15 cellular contexts compared by ENCODE assay signal in the genomic region with DNA sequence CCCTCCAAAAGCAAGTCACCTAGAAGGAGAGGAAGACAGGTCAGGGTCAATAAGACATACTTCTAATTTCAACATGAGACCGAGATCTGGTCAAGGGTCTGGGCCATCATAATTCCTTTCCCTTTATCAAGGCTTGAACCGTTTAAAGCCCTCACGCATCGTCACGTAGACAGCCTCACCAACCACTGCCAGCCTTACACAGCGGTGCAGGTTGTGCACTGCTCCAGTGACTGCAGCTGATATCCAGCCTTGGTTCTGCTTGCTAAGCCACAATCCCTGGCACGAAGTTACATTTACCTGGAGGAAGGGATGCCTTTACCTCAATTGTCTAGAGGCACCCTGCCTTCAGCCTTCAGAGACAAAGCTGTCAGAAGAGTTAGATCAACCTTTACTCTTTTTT.
A peak's percentile ranks its signal among the peaks of the same experiment; 100 is the strongest.
DNase-seq lines count a peak whose midpoint lies in the region; ATAC-seq, FAIRE-seq and TF ChIP-seq lines count a peak whose summit lies in the region.
"Had no signal": no experiment of that assay in that cellular context is flagged by ENCODE, and none has a peak within 500 bp of the region (broad histone marks: within the 10 kb centered on the region; RNA-seq: fewer than 3 reads in every experiment).

No MANE protein-coding gene starts in this region.

- H3K36me3 ChIP-seq in bronchial epithelial cell (ENCODE audit: control insufficient read depth, insufficient read depth, low read length) (no peaks in the 10 kb centered on the region), esophagus squamous epithelium (no peaks in the 10 kb centered on the region), stomach (peaks cover 0 to 11% (median 0%) of the 10 kb centered on the region in 4 donors), aorta (ENCODE audit: control insufficient read depth in 1 of 2, insufficient read depth in 2 of 2, low read length in 1 of 2) (peaks cover 8 to 13% of the 10 kb centered on the region in 2 donors), trophoblast cell (ENCODE audit: control insufficient read depth in 1 of 2, insufficient read depth in 2 of 2, low read length in 2 of 2) (no peaks in the 10 kb centered on the region)

- intact Hi-C loops in esophagus squamous epithelium (cut with DNase I) (no loop called here), stomach (cut with DNase I; ENCODE audit: low total_unique reads) (no loop called here), aorta (cut with DNase I) (loop anchor here in 1 of 2 donors (5.0 kb wide), 2 partner anchors 51 to 81 kb away; no protein-coding TSS in a partner anchor)

- H4K8ac ChIP-seq in trophoblast cell (ENCODE audit: low read depth, low read length): no peak overlapping the region

- H4K91ac ChIP-seq in trophoblast cell (ENCODE audit: low read depth, low read length): no peak overlapping the region

- H3K27ac ChIP-seq in esophagus squamous epithelium (peak overlapping the region in 3 of 4 donors; percentile 53 to 73 (median 70)), stomach (peak overlapping the region in 4 of 5 donors; percentile 14 to 75 (median 60)), aorta (ENCODE audit: low read depth in 1 of 2, low read length in 2 of 2) (peak overlapping the region; percentile 11 to 84), trophoblast cell (ENCODE audit: low read depth, low read length) (no peak overlapping the region)

- no peak overlapping the region for H2AFZ ChIP-seq in trophoblast cell (ENCODE audit: insufficient read depth, low read length, poor library complexity)

- peaks cover 0 to 37% (median 11%) of the 10 kb centered on the region in 3 donors for H3K4me1 ChIP-seq in esophagus squamous epithelium
- H3K4me1 ChIP-seq in stomach: peaks cover 0 to 34% (median 9%) of the 10 kb centered on the region in 4 donors
- H3K4me1 ChIP-seq in aorta (ENCODE audit: control insufficient read depth in 1 of 2, insufficient read depth in 2 of 2, low read length in 2 of 2): peaks cover 3 to 4% of the 10 kb centered on the region in 2 donors
- no peaks in the 10 kb centered on the region for H3K4me1 ChIP-seq in trophoblast cell (ENCODE audit: control insufficient read depth in 1 of 2, insufficient read depth in 2 of 2, low read length in 2 of 2)

- no peak overlapping the region for H3K18ac ChIP-seq in trophoblast cell (ENCODE audit: low read length)

- H2AK5ac ChIP-seq in trophoblast cell (ENCODE audit: low read length): no peak overlapping the region

- no peak overlapping the region for H3K4ac ChIP-seq in trophoblast cell (ENCODE audit: low read depth, low read length)

- no peak overlapping the region for H2BK12ac ChIP-seq in trophoblast cell (ENCODE audit: low read length)

- no peak overlapping the region for H2BK120ac ChIP-seq in trophoblast cell (ENCODE audit: insufficient read depth, low read length, poor library complexity)

- TF ChIP-seq CTCF in bronchial epithelial cell (IDR thresholded peaks at IDR 0.05; ENCODE audit: insufficient read depth, low read length, severe bottlenecking) (no peak), esophagus squamous epithelium (IDR thresholded peaks at IDR 0.05) (no peak), stomach (IDR thresholded peaks at IDR 0.05) (no peak)

- WGBS in esophagus squamous epithelium, 2 donors: 57 to 81% methylated on average over 7 of the region's 7 CpGs
- WGBS in stomach, 5 donors: 82 to 93% (median 90%) methylated on average over 7 of the region's 7 CpGs
- 77 to 78% methylated on average over 7 of the region's 7 CpGs for WGBS in aorta, 2 donors
- WGBS in trophoblast cell (ENCODE audit: extremely low coverage, insufficient coverage, insufficient read length): no CpG with 5 or more reads among the region's 7 CpGs

- no peaks in the 10 kb centered on the region for H3K79me1 ChIP-seq in trophoblast cell (ENCODE audit: low read length)

- no peaks in the 10 kb centered on the region for H3K27me3 ChIP-seq in bronchial epithelial cell (ENCODE audit: control insufficient read depth, insufficient read depth, low read length)
- H3K27me3 ChIP-seq in esophagus squamous epithelium: no peaks in the 10 kb centered on the region
- H3K27me3 ChIP-seq in stomach: no peaks in the 10 kb centered on the region
- no peaks in the 10 kb centered on the region for H3K27me3 ChIP-seq in aorta (ENCODE audit: control insufficient read depth in 1 of 2, insufficient read depth in 2 of 2, low read length in 1 of 2)
- H3K27me3 ChIP-seq in trophoblast cell (ENCODE audit: insufficient read depth, low read length): no peaks in the 10 kb centered on the region

- no peak overlapping the region for H3K4me2 ChIP-seq in trophoblast cell (ENCODE audit: low read length)

- TF ChIP-seq EP300 in stomach (IDR thresholded peaks at IDR 0.05): no peak

- H3K4me3 ChIP-seq in bronchial epithelial cell (ENCODE audit: low read depth, low read length): no peak overlapping the region
- no peak overlapping the region for H3K4me3 ChIP-seq in esophagus squamous epithelium
- H3K4me3 ChIP-seq in stomach: no peak overlapping the region
- H3K4me3 ChIP-seq in aorta (ENCODE audit: low read length in 2 of 2): no peak overlapping the region
- H3K4me3 ChIP-seq in trophoblast cell (ENCODE audit: low read depth, low read length): no peak overlapping the region

- H3K9me3 ChIP-seq in esophagus squamous epithelium (no peaks in the 10 kb centered on the region), stomach (no peaks in the 10 kb centered on the region), aorta (ENCODE audit: control insufficient read depth, low read length) (no peaks in the 10 kb centered on the region), trophoblast cell (ENCODE audit: insufficient read depth, low read depth, low read length) (peaks cover 1% of the 10 kb centered on the region)

- H3K23ac ChIP-seq in trophoblast cell (ENCODE audit: low read length): no peak overlapping the region

- no peak for TF ChIP-seq POLR2A in esophagus squamous epithelium (IDR thresholded peaks at IDR 0.05)
- TF ChIP-seq POLR2A in stomach (IDR thresholded peaks at IDR 0.05): no peak

- no peaks in the 10 kb centered on the region for H3K79me2 ChIP-seq in trophoblast cell (ENCODE audit: control insufficient read depth, insufficient read depth, low read length, poor library complexity)

- H3K9ac ChIP-seq in trophoblast cell (ENCODE audit: low read length): no peak overlapping the region

- no peak overlapping the region for H3K14ac ChIP-seq in trophoblast cell (ENCODE audit: low read length)

- no peak overlapping the region for H2BK5ac ChIP-seq in trophoblast cell (ENCODE audit: low read depth, low read length, poor library complexity)

- FAIRE-seq in bronchial epithelial cell (lab: Jason Lieb, UNC): peak; percentile 43
- FAIRE-seq: A204.1, GM18507, H54 had no signal

- ATAC-seq in aorta (ENCODE audit: low FRiP score) (no peak), HG03159 (IDR thresholded peaks at IDR 0.05; ENCODE audit: unreplicated experiment) (no peak)
- ATAC-seq: HCT116 had no signal

- DNase-seq in bronchial epithelial cell (ENCODE audit: low read depth) (no peak), esophagus squamous epithelium (lab: John Stamatoyannopoulos, UW) (no peak), stomach (no peak), aorta (peak in 1 of 2 donors; percentile 4), NCI-H2081 treated with DMSO at 0.1 percent for 48 hours (lab: John Stamatoyannopoulos, UW) (no peak), trophoblast cell (no peak)
- DNase-seq: C1 segment of cervical spinal cord; Calu3; CD4-positive, alpha-beta T cell; DMS 273 treated with DMSO at 0.1 percent for 48 hours had no signal

- H4K12ac ChIP-seq in trophoblast cell (ENCODE audit: low read depth, low read length): no peak overlapping the region
